Comparison of ENCODE assay signal across 35 cellular contexts in the genomic region with DNA sequence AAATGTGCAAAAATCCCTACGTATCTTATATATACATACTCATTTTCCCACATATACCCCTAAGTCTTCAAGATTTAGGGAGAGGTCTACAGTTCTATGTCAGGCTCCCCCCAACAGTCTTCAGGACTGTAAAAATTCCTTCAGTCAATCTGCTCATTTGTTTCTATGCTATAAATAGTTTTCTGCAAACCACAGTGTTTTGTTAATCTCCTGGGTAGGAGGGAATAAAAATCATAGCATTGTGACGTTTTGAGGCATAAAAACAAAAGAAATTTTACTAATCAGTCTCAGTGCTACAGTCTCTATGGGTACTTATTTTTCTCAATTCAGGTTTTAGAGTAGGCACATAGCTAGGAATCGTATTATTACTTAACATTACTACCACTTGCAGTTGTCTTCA.
"Had no signal": no experiment of that assay in that cellular context is flagged by ENCODE, and none has a peak within 500 bp of the region (broad histone marks: within the 10 kb centered on the region; RNA-seq: fewer than 3 reads in every experiment).

No MANE protein-coding gene starts in this region.

- H3K36me3 ChIP-seq: adrenal gland, breast epithelium had no signal

- FAIRE-seq: TTC549 had no signal

- H3K4me3 ChIP-seq: adrenal gland, breast epithelium had no signal

- H3K36me3 Mint-ChIP-seq: activated CD4-positive, alpha-beta memory T cell treated with anti-CD3 and anti-CD28 coated beads for 36 hours; activated CD8-positive, alpha-beta memory T cell treated with anti-CD3 and anti-CD28 coated beads, Interleukin-2, amount 10 ng/mL, durations not matched to agents 7 days and 5 days; activated naive CD4-positive, alpha-beta T cell treated with anti-CD3 and anti-CD28 coated beads, Interleukin-2, amount 50 U/mL, for 72 hours; activated naive CD8-positive, alpha-beta T cell treated with anti-CD3 and anti-CD28 coated beads for 36 hours; brain had no signal

- H3K4me1 ChIP-seq: adrenal gland, breast epithelium had no signal

- H3K27ac ChIP-seq: adrenal gland, breast epithelium, VCaP had no signal

- H3K9me3 ChIP-seq: breast epithelium had no signal

- H3K4me3 Mint-ChIP-seq: activated B cell treated with CpG ODN at 0.5 μM for 24 hours; activated CD4-positive, alpha-beta memory T cell treated with anti-CD3 and anti-CD28 coated beads for 36 hours; activated CD4-positive, alpha-beta T cell treated with anti-CD3 and anti-CD28 coated beads, Interleukin-2, amount 10 ng/mL, durations not matched to agents 24 days and 14 days; activated CD8-positive, alpha-beta memory T cell treated with anti-CD3 and anti-CD28 coated beads, Interleukin-2, amount 10 ng/mL, durations not matched to agents 7 days and 5 days; activated CD8-positive, alpha-beta T cell treated with anti-CD3 and anti-CD28 coated beads for 36 hours; activated naive CD4-positive, alpha-beta T cell treated with anti-CD3 and anti-CD28 coated beads for 36 hours; activated naive CD8-positive, alpha-beta T cell treated with anti-CD3 and anti-CD28 coated beads for 36 hours; activated T-cell treated with anti-CD3 and anti-CD28 coated beads, Interleukin-2, amount 50 U/mL, for 4 hours; activated T-cell treated with anti-CD3 and anti-CD28 coated beads, Interleukin-2, amount 50 U/mL, for 72 hours; activated T-helper 1 cell treated with anti-CD3 and anti-CD28 coated beads, Interleukin-12 subunit alpha, Interleukin-12 subunit beta, Interleukin-2, Interleukin-4 antibody, amounts not matched to agents 30 ng/mL and 10 ng/mL and 1 ng/mL, durations not matched to agents 14 hours and 24 hours and 36 hours; activated T-helper 17 cell treated with anti-CD3 and anti-CD28 coated beads, Interleukin-2, amount 50 U/mL, for 72 hours; brain; T-helper 1 cell treated with Interleukin-12 subunit alpha and Interleukin-12 subunit beta and Interleukin-4 antibody, amounts not matched to agents 30 μg/mL and 1 μg/mL, for 36 hours; T-helper 2 cell treated with Interferon-gamma antibody and Interleukin-4, amounts not matched to agents 5 μg/mL and 100 μg/mL, for 36 hours had no signal

- ATAC-seq: activated CD8-positive, alpha-beta memory T cell treated with anti-CD3 and anti-CD28 coated beads, Interleukin-2, amount 10 ng/mL, durations not matched to agents 7 days and 5 days; activated CD8-positive, alpha-beta T cell treated with anti-CD3 and anti-CD28 coated beads for 36 hours; activated naive CD4-positive, alpha-beta T cell treated with anti-CD3 and anti-CD28 coated beads, Interleukin-2, amount 50 U/mL, for 72 hours; activated T-cell treated with anti-CD3 and anti-CD28 coated beads, Interleukin-2, amount 50 U/mL, for 4 hours; activated T-cell treated with anti-CD3 and anti-CD28 coated beads, Interleukin-2, amount 50 U/mL, for 72 hours; activated T-helper 17 cell treated with anti-CD3 and anti-CD28 coated beads, Interleukin-2, amount 50 U/mL, for 72 hours had no signal

- DNase-seq: activated B cell treated with CpG ODN at 0.5 μM for 24 hours; activated CD4-positive, alpha-beta memory T cell treated with anti-CD3 and anti-CD28 coated beads for 36 hours; activated CD4-positive, alpha-beta T cell treated with anti-CD3 and anti-CD28 coated beads for 4 hours; activated CD4-positive, alpha-beta T cell treated with anti-CD3 and anti-CD28 coated beads, Interleukin-2, amount 10 ng/mL, durations not matched to agents 24 days and 14 days; activated CD4-positive, alpha-beta T cell treated with anti-CD3 and anti-CD28 coated beads, Interleukin-2, amount 50 U/mL, for 1 hour; activated CD4-positive, alpha-beta T cell treated with anti-CD3 and anti-CD28 coated beads, Interleukin-2, amount 50 U/mL, for 4 hours; activated CD4-positive, CD25-positive, alpha-beta regulatory T cell treated with anti-CD3 and anti-CD28 coated beads, Interleukin-2, amount 50 U/mL, for 72 hours; activated CD8-positive, alpha-beta memory T cell treated with anti-CD3 and anti-CD28 coated beads, Interleukin-2, amount 10 ng/mL, durations not matched to agents 7 days and 5 days; activated CD8-positive, alpha-beta memory T cell treated with anti-CD3 and anti-CD28 coated beads, Interleukin-2, amount 50 U/mL, for 48 hours; activated CD8-positive, alpha-beta T cell treated with anti-CD3 and anti-CD28 coated beads for 36 hours; activated effector memory CD4-positive, alpha-beta T cell treated with anti-CD3 and anti-CD28 coated beads, Interleukin-2, amount 50 U/mL, for 16 hours; activated gamma-delta T cell treated with Interleukin-2 at 50 U/mL for 16 hours; activated naive CD4-positive, alpha-beta T cell; activated naive CD4-positive, alpha-beta T cell treated with anti-CD3 and anti-CD28 coated beads for 36 hours; activated naive CD4-positive, alpha-beta T cell treated with anti-CD3 and anti-CD28 coated beads, Interleukin-2, amount 50 U/mL, for 16 hours; activated naive CD8-positive, alpha-beta T cell treated with anti-CD3 and anti-CD28 coated beads for 36 hours; activated T-cell treated with anti-CD3 and anti-CD28 coated beads, Interleukin-2, amount 50 U/mL, for 4 hours; activated T-cell treated with anti-CD3 and anti-CD28 coated beads, Interleukin-2, amount 50 U/mL, for 72 hours; adrenal gland; amniotic stem cell; aorta; central memory CD4-positive, alpha-beta T cell; SW 1271; T-helper 1 cell; T-helper 2 cell; T-helper 9 cell had no signal

- H3K27me3 Mint-ChIP-seq: activated B cell treated with CpG ODN at 0.5 μM for 24 hours; activated CD4-positive, alpha-beta memory T cell treated with anti-CD3 and anti-CD28 coated beads for 36 hours; activated CD4-positive, alpha-beta T cell treated with anti-CD3 and anti-CD28 coated beads, Interleukin-2, amount 10 ng/mL, durations not matched to agents 24 days and 14 days; activated CD8-positive, alpha-beta memory T cell treated with anti-CD3 and anti-CD28 coated beads, Interleukin-2, amount 10 ng/mL, durations not matched to agents 7 days and 5 days; activated CD8-positive, alpha-beta T cell treated with anti-CD3 and anti-CD28 coated beads for 36 hours; activated naive CD8-positive, alpha-beta T cell treated with anti-CD3 and anti-CD28 coated beads for 36 hours; activated T-helper 17 cell treated with anti-CD3 and anti-CD28 coated beads, Interleukin-2, amount 50 U/mL, for 72 hours; brain had no signal

- H3K4me1 Mint-ChIP-seq: activated B cell treated with CpG ODN at 0.5 μM for 24 hours; activated CD4-positive, alpha-beta T cell treated with anti-CD3 and anti-CD28 coated beads, Interleukin-2, amount 10 ng/mL, durations not matched to agents 24 days and 14 days; activated CD8-positive, alpha-beta memory T cell treated with anti-CD3 and anti-CD28 coated beads, Interleukin-2, amount 10 ng/mL, durations not matched to agents 7 days and 5 days; activated naive CD8-positive, alpha-beta T cell treated with anti-CD3 and anti-CD28 coated beads for 36 hours; activated T-helper 17 cell treated with anti-CD3 and anti-CD28 coated beads, Interleukin-2, amount 50 U/mL, for 72 hours had no signal

- H3K27me3 ChIP-seq: adrenal gland, breast epithelium had no signal

- H3K27ac Mint-ChIP-seq: activated B cell treated with CpG ODN at 0.5 μM for 24 hours; activated CD4-positive, alpha-beta memory T cell treated with anti-CD3 and anti-CD28 coated beads for 36 hours; activated CD4-positive, alpha-beta T cell treated with anti-CD3 and anti-CD28 coated beads, Interleukin-2, amount 10 ng/mL, durations not matched to agents 24 days and 14 days; activated CD8-positive, alpha-beta memory T cell treated with anti-CD3 and anti-CD28 coated beads, Interleukin-2, amount 10 ng/mL, durations not matched to agents 7 days and 5 days; activated CD8-positive, alpha-beta T cell treated with anti-CD3 and anti-CD28 coated beads for 36 hours; activated naive CD4-positive, alpha-beta T cell treated with anti-CD3 and anti-CD28 coated beads for 36 hours; activated naive CD4-positive, alpha-beta T cell treated with anti-CD3 and anti-CD28 coated beads, Interleukin-2, amount 50 U/mL, for 72 hours; activated naive CD8-positive, alpha-beta T cell treated with anti-CD3 and anti-CD28 coated beads for 36 hours; activated T-cell treated with anti-CD3 and anti-CD28 coated beads, Interleukin-2, amount 50 U/mL, for 72 hours; activated T-helper 1 cell treated with anti-CD3 and anti-CD28 coated beads, Interleukin-12 subunit alpha, Interleukin-12 subunit beta, Interleukin-2, Interleukin-4 antibody, amounts not matched to agents 30 ng/mL and 10 ng/mL and 1 ng/mL, durations not matched to agents 14 hours and 24 hours and 36 hours; activated T-helper 17 cell treated with anti-CD3 and anti-CD28 coated beads, Interleukin-2, amount 50 U/mL, for 72 hours; brain; T-helper 1 cell treated with Interleukin-12 subunit alpha and Interleukin-12 subunit beta and Interleukin-4 antibody, amounts not matched to agents 30 μg/mL and 1 μg/mL, for 36 hours; T-helper 2 cell treated with Interferon-gamma antibody and Interleukin-4, amounts not matched to agents 5 μg/mL and 100 μg/mL, for 36 hours had no signal
